ENCODE assay signal across 14 cellular contexts in genomic region chr9:95009459-95009858, GRCh38.
DNase-seq lines count a peak whose midpoint lies in the region; ATAC-seq and TF ChIP-seq lines count a peak whose summit lies in the region.
"Had no signal": no experiment of that assay in that cellular context is flagged by ENCODE, and none has a peak within 500 bp of the region (broad histone marks: within the 10 kb centered on the region; RNA-seq: fewer than 3 reads in every experiment).

No MANE protein-coding gene starts in this region.

- CTCF ChIA-PET in HEK293 (lab: Yijun Ruan, JAX), result interaction anchor here (0.7 to 1.4 kb wide), 2 partner anchors 14 to 119 kb away, joined by 4 read pairs; no protein-coding TSS in a partner anchor
- CTCF ChIA-PET in activated CD4-positive, alpha-beta memory T cell treated with anti-CD3 and anti-CD28 coated beads, Interleukin-2, amount 10 ng/mL, durations not matched to agents 7 days and 5 days (lab: Charles Lee), result no interaction called here

- H3K4me3 ChIP-seq in HEK293 (ENCODE audit: low read depth, low read length) (no peak overlapping the region), adipocyte (ENCODE audit: low read length) (no peak overlapping the region), right atrium auricular region (peak overlapping the region in 1 of 2 donors; percentile 88), skeletal muscle satellite cell (ENCODE audit: low read length) (peak overlapping the region; percentile 88)
- H3K4me3 ChIP-seq: BLaER1 treated with 17β-estradiol and CSF1 and Interleukin-3, amounts not matched to agents 10 nM and 100 nM; lung had no signal

- H3K27ac ChIP-seq in HEK293 (ENCODE audit: extremely low read depth, low read depth, low read length), result no peak overlapping the region
- peak overlapping the region; percentile 99 to 100 for H3K27ac ChIP-seq in right atrium auricular region
- H3K27ac ChIP-seq: BLaER1 treated with 17β-estradiol and CSF1 and Interleukin-3, amounts not matched to agents 10 nM and 100 nM had no signal

- H3K27ac Mint-ChIP-seq in activated CD4-positive, alpha-beta memory T cell treated with anti-CD3 and anti-CD28 coated beads, Interleukin-2, amount 10 ng/mL, durations not matched to agents 7 days and 5 days, result no peak overlapping the region

- no peaks in the 10 kb centered on the region for H3K36me3 Mint-ChIP-seq in activated T-cell treated with anti-CD3 and anti-CD28 coated beads, Interleukin-2, amount 50 U/mL, for 4 hours (ENCODE audit: insufficient read depth)
- H3K36me3 Mint-ChIP-seq in activated CD4-positive, alpha-beta memory T cell treated with anti-CD3 and anti-CD28 coated beads, Interleukin-2, amount 10 ng/mL, durations not matched to agents 7 days and 5 days (ENCODE audit: low read depth), result peaks cover 16% of the 10 kb centered on the region

- H3K4me1 Mint-ChIP-seq in activated T-cell treated with anti-CD3 and anti-CD28 coated beads, Interleukin-2, amount 50 U/mL, for 4 hours (ENCODE audit: low read depth), result peaks cover 11% of the 10 kb centered on the region
- H3K4me1 Mint-ChIP-seq in activated CD4-positive, alpha-beta memory T cell treated with anti-CD3 and anti-CD28 coated beads, Interleukin-2, amount 10 ng/mL, durations not matched to agents 7 days and 5 days, result peaks cover 28% of the 10 kb centered on the region

- peak; percentile 38 for DNase-seq in adipocyte (ENCODE audit: low read depth)
- DNase-seq in right atrium auricular region (ENCODE audit: low spot score), result no peak
- DNase-seq in activated T-cell treated with anti-CD3 and anti-CD28 coated beads, Interleukin-2, amount 50 U/mL, for 4 hours, result no peak
- no peak for DNase-seq in GDM1 (lab: John Stamatoyannopoulos, UW)
- no peak for DNase-seq in NCI-H2196 treated with DMSO at 0.1 percent for 48 hours (lab: John Stamatoyannopoulos, UW; ENCODE audit: unreplicated experiment)
- DNase-seq in activated CD4-positive, alpha-beta memory T cell treated with anti-CD3 and anti-CD28 coated beads, Interleukin-2, amount 10 ng/mL, durations not matched to agents 7 days and 5 days, result no peak
- DNase-seq: HFFc6, NCI-H748 treated with DMSO at 0.1 percent for 48 hours, T-helper 2 cell had no signal

- H3K4me1 ChIP-seq in HEK293 (ENCODE audit: control insufficient read depth, insufficient read depth, low read length) (no peaks in the 10 kb centered on the region), adipocyte (ENCODE audit: control insufficient read depth, insufficient read depth, low read length) (peaks cover 15% of the 10 kb centered on the region), right atrium auricular region (peaks cover 0 to 50% of the 10 kb centered on the region in 2 donors), skeletal muscle satellite cell (ENCODE audit: control insufficient read depth, insufficient read depth, low read length) (peaks cover 57% of the 10 kb centered on the region)

- H3K9ac ChIP-seq in adipocyte (ENCODE audit: low read length), result no peak overlapping the region
- H3K9ac ChIP-seq in skeletal muscle satellite cell (ENCODE audit: low read depth, low read length), result peak overlapping the region; percentile 99
- H3K9ac ChIP-seq: BLaER1 treated with 17β-estradiol and CSF1 and Interleukin-3, amounts not matched to agents 10 nM and 100 nM had no signal

- H3K36me3 ChIP-seq in HEK293 (ENCODE audit: control insufficient read depth in 2 of 2, insufficient read depth in 1 of 2, low read length in 2 of 2), result peaks cover 0 to 4% of the 10 kb centered on the region in 2 experiments; a peak in 1 of 3 replicates
- H3K36me3 ChIP-seq in adipocyte (ENCODE audit: control insufficient read depth, insufficient read depth, low read length, severe bottlenecking), result peaks cover 35% of the 10 kb centered on the region
- H3K36me3 ChIP-seq in right atrium auricular region, result peaks cover 67% of the 10 kb centered on the region
- peaks cover 65% of the 10 kb centered on the region for H3K36me3 ChIP-seq in skeletal muscle satellite cell (ENCODE audit: insufficient read depth, low read length)

- H3K9me3 Mint-ChIP-seq in activated T-cell treated with anti-CD3 and anti-CD28 coated beads, Interleukin-2, amount 50 U/mL, for 4 hours, result no peaks in the 10 kb centered on the region
- H3K9me3 Mint-ChIP-seq in activated CD4-positive, alpha-beta memory T cell treated with anti-CD3 and anti-CD28 coated beads, Interleukin-2, amount 10 ng/mL, durations not matched to agents 7 days and 5 days, result no peaks in the 10 kb centered on the region
- H3K9me3 Mint-ChIP-seq: HFFc6 had no signal

- no peak overlapping the region for H3K4me3 Mint-ChIP-seq in activated T-cell treated with anti-CD3 and anti-CD28 coated beads, Interleukin-2, amount 50 U/mL, for 4 hours
- H3K4me3 Mint-ChIP-seq in activated CD4-positive, alpha-beta memory T cell treated with anti-CD3 and anti-CD28 coated beads, Interleukin-2, amount 10 ng/mL, durations not matched to agents 7 days and 5 days, result no peak overlapping the region

- H3K9me3 ChIP-seq in HEK293 (ENCODE audit: control insufficient read depth, insufficient read depth, low read depth, low read length), result no peaks in the 10 kb centered on the region
- no peaks in the 10 kb centered on the region for H3K9me3 ChIP-seq in adipocyte (ENCODE audit: control insufficient read depth, low read length)
- H3K9me3 ChIP-seq in right atrium auricular region, result no peaks in the 10 kb centered on the region
- H3K9me3 ChIP-seq in skeletal muscle satellite cell (replicated peaks; ENCODE audit: low read length), result no peaks in the 10 kb centered on the region
- H3K9me3 ChIP-seq: BLaER1 treated with 17β-estradiol and CSF1 and Interleukin-3, amounts not matched to agents 10 nM and 100 nM had no signal

- H3K27me3 ChIP-seq in adipocyte (replicated peaks; ENCODE audit: control insufficient read depth, insufficient read depth, low read length), result no peaks in the 10 kb centered on the region
- H3K27me3 ChIP-seq in right atrium auricular region, result no peaks in the 10 kb centered on the region
- no peaks in the 10 kb centered on the region for H3K27me3 ChIP-seq in skeletal muscle satellite cell (ENCODE audit: control insufficient read depth, insufficient read depth, low read length)

- ATAC-seq in activated T-cell treated with anti-CD3 and anti-CD28 coated beads, Interleukin-2, amount 50 U/mL, for 4 hours, result no peak
- ATAC-seq: sciatic nerve had no signal

- TF ChIP-seq CTCF in HEK293 (tag by site-specific recombination; IDR thresholded peaks at IDR 0.05) (no peak), right atrium auricular region (IDR thresholded peaks at IDR 0.05) (no peak)

- POLR2A ChIA-PET in HEK293 (lab: Yijun Ruan, JAX), result interaction anchor here (1.1 kb wide), 1 partner anchor 17 kb away, joined by 3 read pairs; no protein-coding TSS in a partner anchor
- POLR2A ChIA-PET in activated CD4-positive, alpha-beta memory T cell treated with anti-CD3 and anti-CD28 coated beads, Interleukin-2, amount 10 ng/mL, durations not matched to agents 7 days and 5 days (lab: Charles Lee), result no interaction called here

- H3K27me3 Mint-ChIP-seq in activated T-cell treated with anti-CD3 and anti-CD28 coated beads, Interleukin-2, amount 50 U/mL, for 4 hours (ENCODE audit: low read depth), result peaks cover 2% of the 10 kb centered on the region
- peaks cover 2% of the 10 kb centered on the region for H3K27me3 Mint-ChIP-seq in activated CD4-positive, alpha-beta memory T cell treated with anti-CD3 and anti-CD28 coated beads, Interleukin-2, amount 10 ng/mL, durations not matched to agents 7 days and 5 days

- H3K4me2 ChIP-seq in skeletal muscle satellite cell (ENCODE audit: low read length), result peak overlapping the region; percentile 89
- H3K4me2 ChIP-seq: BLaER1 treated with 17β-estradiol and CSF1 and Interleukin-3, amounts not matched to agents 10 nM and 100 nM had no signal

TF ChIP-seq in HEK293, 187 proteins besides CTCF, POLR2A, EP300 and RAD21:
- TF ChIP-seq KLF17 (tag by site-specific recombination; IDR thresholded peaks at IDR 0.05), result no peak
- TF ChIP-seq ZNF629 (tag by site-specific recombination; IDR thresholded peaks at IDR 0.05), result peak; percentile 36; the same call in 1 of the 2 replicates
